Comparison of ENCODE assay signal across 8 cellular contexts in genomic region chr16:66552288-66553143, GRCh38. TPM values are rescaled to one million over a fixed set of nuclear protein-coding genes. Genes with fewer than 3 reads are reported as not detected.
DNase-seq lines count a peak whose midpoint lies in the region; ATAC-seq and TF ChIP-seq lines count a peak whose summit lies in the region.

A gene with protein sequence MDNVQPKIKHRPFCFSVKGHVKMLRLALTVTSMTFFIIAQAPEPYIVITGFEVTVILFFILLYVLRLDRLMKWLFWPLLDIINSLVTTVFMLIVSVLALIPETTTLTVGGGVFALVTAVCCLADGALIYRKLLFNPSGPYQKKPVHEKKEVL (plus strand): TSS chr16:66552576. CDS start chr16:66552716, 140 bp downstream.

- DNase-seq in AG20443 (ENCODE audit: low spot score): peak; percentile 99
- DNase-seq in GM19238 (ENCODE audit: insufficient read length, low spot score): peak; percentile 88
- DNase-seq in NCI-H524 (lab: John Stamatoyannopoulos, UW): peak; percentile 74 to 91
- peak; percentile 94 for DNase-seq in activated CD4-positive, alpha-beta T cell treated with anti-CD3 and anti-CD28 coated beads for 36 hours
- no peak for DNase-seq in chondrocyte (ENCODE audit: low spot score)
- DNase-seq in kidney tubule cell (ENCODE audit: low spot score): peak; percentile 92
- peak; percentile 84 to 87 for DNase-seq in stimulated activated CD4-positive, alpha-beta T cell treated with anti-CD3 and anti-CD28 coated beads, Interleukin-15, amount 100 ng/mL, for 48 hours (ENCODE audit: low read depth in 2 of 2)

- H3K27ac Mint-ChIP-seq in activated CD4-positive, alpha-beta T cell treated with anti-CD3 and anti-CD28 coated beads for 36 hours: peak within 1 kb of the TSS; percentile 94
- peak within 1 kb of the TSS; percentile 82 for H3K27ac Mint-ChIP-seq in chondrocyte (ENCODE audit: unreplicated experiment)

- H3K4me1 Mint-ChIP-seq in activated CD4-positive, alpha-beta T cell treated with anti-CD3 and anti-CD28 coated beads for 36 hours: peaks cover 76% of the 10 kb centered on the region
- H3K4me1 Mint-ChIP-seq in chondrocyte (ENCODE audit: low read depth): peaks cover 69% of the 10 kb centered on the region

- H3K9me3 Mint-ChIP-seq in activated CD4-positive, alpha-beta T cell treated with anti-CD3 and anti-CD28 coated beads for 36 hours (ENCODE audit: low read depth): no peaks in the 10 kb centered on the region
- no peaks in the 10 kb centered on the region for H3K9me3 Mint-ChIP-seq in chondrocyte (ENCODE audit: low read depth)

- peaks cover 41% of the 10 kb centered on the region for H3K36me3 Mint-ChIP-seq in activated CD4-positive, alpha-beta T cell treated with anti-CD3 and anti-CD28 coated beads for 36 hours (ENCODE audit: low read depth)
- peaks cover 5% of the 10 kb centered on the region for H3K36me3 Mint-ChIP-seq in chondrocyte (ENCODE audit: low read depth)

- intact Hi-C loops in activated CD4-positive, alpha-beta T cell treated with anti-CD3 and anti-CD28 coated beads for 36 hours (cut with DNase I, micrococcal nuclease): loop anchor here (1.0 to 5.0 kb wide), 10 partner anchors 12 to 278 kb away; partner anchors contain the start of genes CMTM3 (in 2 of the 2), CMTM4 (in 1 of the 2), DYNC1LI2 (in 1 of the 2) and NAE1 (in 1 of the 2)

- ATAC-seq in HG03439 (IDR thresholded peaks at IDR 0.05; ENCODE audit: unreplicated experiment): peak; percentile 71
- peak; percentile 73 for ATAC-seq in activated CD4-positive, alpha-beta T cell treated with anti-CD3 and anti-CD28 coated beads for 36 hours

- H3K27me3 Mint-ChIP-seq in activated CD4-positive, alpha-beta T cell treated with anti-CD3 and anti-CD28 coated beads for 36 hours: no peaks in the 10 kb centered on the region
- H3K27me3 Mint-ChIP-seq in chondrocyte (ENCODE audit: low read depth): no peaks in the 10 kb centered on the region

- peak within 1 kb of the TSS; percentile 97 for H3K4me3 Mint-ChIP-seq in activated CD4-positive, alpha-beta T cell treated with anti-CD3 and anti-CD28 coated beads for 36 hours
- H3K4me3 Mint-ChIP-seq in chondrocyte (ENCODE audit: unreplicated experiment): peak within 1 kb of the TSS; percentile 92

- POLR2A ChIA-PET in activated CD4-positive, alpha-beta T cell treated with anti-CD3 and anti-CD28 coated beads for 36 hours (lab: Charles Lee): interaction anchor here (0.8 to 2.3 kb wide), 3 partner anchors 11 to 145 kb away, joined by 3 to 15 read pairs (median 8); no protein-coding TSS in a partner anchor

- CTCF ChIA-PET in activated CD4-positive, alpha-beta T cell treated with anti-CD3 and anti-CD28 coated beads for 36 hours (lab: Charles Lee): interaction anchor here (0.7 to 7.2 kb wide), 11 partner anchors 10 to 146 kb away, joined by 3 to 59 read pairs (median 5); partner anchors contain the start of gene CMTM3

- no peak for TF ChIP-seq CTCF in chondrocyte (IDR thresholded peaks at IDR 0.05)

RNA-seq across cellular contexts. Expression of the gene that starts here (rescaled TPM):
- 100 to 1,000 TPM in 1 of 2 experiments, 10 to 100 TPM in 1; 93.5 to 122 TPM for total RNA-seq in activated CD4-positive, alpha-beta T cell treated with anti-CD3 and anti-CD28 coated beads for 36 hours
- total RNA-seq in chondrocyte: 47.3 to 52.8 TPM (median 51.9 TPM) in 3 replicates
